In the genomic region with DNA sequence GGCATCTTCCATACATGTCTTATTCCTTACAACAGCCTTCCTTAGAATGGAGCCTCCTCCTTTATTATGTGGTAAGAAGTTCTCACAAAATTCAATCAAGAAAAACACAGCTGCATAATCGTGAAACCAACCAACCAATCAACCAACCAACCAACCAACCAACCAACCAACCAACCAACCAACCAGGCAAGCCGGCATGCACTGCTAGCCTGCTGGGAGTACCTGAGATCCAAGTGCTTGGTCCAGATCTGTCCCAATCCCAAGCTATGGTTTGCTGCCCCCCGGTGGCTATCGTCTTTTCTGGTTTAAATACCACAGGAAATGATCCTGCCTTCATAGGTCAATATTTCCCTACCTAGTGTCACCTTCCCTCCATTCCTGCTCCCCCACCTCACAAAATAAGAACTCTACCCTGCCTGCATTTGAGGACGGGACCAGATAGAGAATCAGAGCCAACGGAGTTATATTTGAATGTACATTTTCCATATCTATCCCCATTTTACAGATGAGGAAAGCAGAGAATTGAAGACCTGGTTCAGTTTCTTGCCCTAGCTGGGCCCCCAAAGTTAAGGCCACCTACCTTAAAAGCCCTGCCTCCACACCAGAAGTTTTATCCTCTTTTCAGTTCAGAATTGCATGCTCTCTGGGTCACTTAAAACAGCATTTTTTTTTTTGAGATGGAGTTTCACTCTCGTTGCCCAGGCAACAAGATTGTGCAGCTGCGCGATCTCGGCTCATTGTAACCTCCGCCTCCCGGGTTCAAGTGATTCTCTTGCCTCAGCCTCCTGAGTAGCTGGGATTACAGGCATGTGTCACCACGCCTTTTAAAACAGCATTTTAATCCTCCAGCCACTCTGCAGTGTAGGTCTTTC, we compare ENCODE assay signal across 8 cellular contexts.
A peak's percentile ranks its signal among the peaks of the same experiment; 100 is the strongest.
DNase-seq lines count a peak whose midpoint lies in the region; ATAC-seq and TF ChIP-seq lines count a peak whose summit lies in the region.

No MANE protein-coding gene starts in this region.

- TF ChIP-seq EP300 in Ishikawa (IDR thresholded peaks at IDR 0.05; ENCODE audit: borderline replicate concordance) = no peak

- no peak for ATAC-seq in GM19467 (IDR thresholded peaks at IDR 0.05; ENCODE audit: unreplicated experiment)

- DNase-seq in RPMI8226 (peak; percentile 73), astrocyte of the hippocampus (ENCODE audit: low read depth, low spot score) (peak; percentile 76), iPS DF 4.7 (ENCODE audit: extremely low read depth, low spot score) (peak; percentile 58)
- DNase-seq in stimulated activated CD4-positive, alpha-beta T cell treated with anti-CD3 and anti-CD28 coated beads, Interleukin-2, amount 100 ng/mL, for 24 hours = peak; percentile 67 to 78
- DNase-seq in effector CD8-positive, alpha-beta T cell (lab: John Stamatoyannopoulos, UW) = no peak

- no peaks in the 10 kb centered on the region for H4K20me1 ChIP-seq in DOHH2 (ENCODE audit: control insufficient read depth, insufficient read depth, low read depth, low read length)

- no peaks in the 10 kb centered on the region for H3K9me3 ChIP-seq in DOHH2 (ENCODE audit: control insufficient read depth, insufficient read depth, low read length)

- TF ChIP-seq CTCF in DOHH2 (IDR thresholded peaks at IDR 0.05; ENCODE audit: low read depth, low read length, poor library complexity, severe bottlenecking) = peak; percentile 57

- TF ChIP-seq RAD21 in Ishikawa (IDR thresholded peaks at IDR 0.05; ENCODE audit: low read depth) = peak; percentile 89

- peaks cover 19% of the 10 kb centered on the region for H3K4me1 ChIP-seq in DOHH2 (ENCODE audit: control insufficient read depth, low read length)

- no peaks in the 10 kb centered on the region for H3K79me2 ChIP-seq in DOHH2 (ENCODE audit: control insufficient read depth, low read length)

- H3K36me3 ChIP-seq in DOHH2 (ENCODE audit: control insufficient read depth, low read length) = no peaks in the 10 kb centered on the region

- no peak overlapping the region for H3K4me2 ChIP-seq in DOHH2 (ENCODE audit: low read length)

- H3K27ac ChIP-seq in DOHH2 (ENCODE audit: low read depth, low read length) = no peak overlapping the region

- no peak overlapping the region for H3K4me3 ChIP-seq in DOHH2 (ENCODE audit: low read length)

- H3F3A ChIP-seq in DOHH2 (ENCODE audit: control insufficient read depth, insufficient read depth) = no peaks in the 10 kb centered on the region

- no peaks in the 10 kb centered on the region for H3K9me2 ChIP-seq in DOHH2 (replicated peaks; ENCODE audit: control insufficient read depth, low read length)

- peaks cover 5% of the 10 kb centered on the region; the same call in 1 of the 2 replicates for H3K27me3 ChIP-seq in DOHH2 (ENCODE audit: control insufficient read depth, low read length)

TF ChIP-seq in Ishikawa, 13 proteins besides CTCF, POLR2A, EP300 and RAD21:
- TF ChIP-seq NFIC (IDR thresholded peaks at IDR 0.05) (no peak), CREB1 (IDR thresholded peaks at IDR 0.05; ENCODE audit: low read depth) (no peak), TEAD4 (IDR thresholded peaks at IDR 0.05) (no peak), TCF12 (IDR thresholded peaks at IDR 0.05; ENCODE audit: low read depth) (no peak), YY1 (IDR thresholded peaks at IDR 0.05; ENCODE audit: low read depth) (no peak), CEBPB (IDR thresholded peaks at IDR 0.05) (no peak), FOXM1 (IDR thresholded peaks at IDR 0.05; ENCODE audit: borderline replicate concordance, low read depth) (no peak), ZBTB7A (IDR thresholded peaks at IDR 0.05; ENCODE audit: low read depth) (no peak), REST (IDR thresholded peaks at IDR 0.05; ENCODE audit: low read depth) (no peak), TAF1 (IDR thresholded peaks at IDR 0.05; ENCODE audit: low read depth) (no peak), EGR1 (IDR thresholded peaks at IDR 0.05) (no peak)
- TF ChIP-seq, protein P1, sequence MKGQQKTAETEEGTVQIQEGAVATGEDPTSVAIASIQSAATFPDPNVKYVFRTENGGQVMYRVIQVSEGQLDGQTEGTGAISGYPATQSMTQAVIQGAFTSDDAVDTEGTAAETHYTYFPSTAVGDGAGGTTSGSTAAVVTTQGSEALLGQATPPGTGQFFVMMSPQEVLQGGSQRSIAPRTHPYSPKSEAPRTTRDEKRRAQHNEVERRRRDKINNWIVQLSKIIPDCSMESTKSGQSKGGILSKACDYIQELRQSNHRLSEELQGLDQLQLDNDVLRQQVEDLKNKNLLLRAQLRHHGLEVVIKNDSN (IDR thresholded peaks at IDR 0.05) = no peak
- TF ChIP-seq, protein P2, sequence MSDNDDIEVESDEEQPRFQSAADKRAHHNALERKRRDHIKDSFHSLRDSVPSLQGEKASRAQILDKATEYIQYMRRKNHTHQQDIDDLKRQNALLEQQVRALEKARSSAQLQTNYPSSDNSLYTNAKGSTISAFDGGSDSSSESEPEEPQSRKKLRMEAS (IDR thresholded peaks at IDR 0.05) = no peak
